In genomic region chr11:126628790-126629621, GRCh38 we compare ENCODE assay signal across 12 cellular contexts.
DNase-seq lines count a peak whose midpoint lies in the region; ATAC-seq and TF ChIP-seq lines count a peak whose summit lies in the region.
"Had no signal": no experiment of that assay in that cellular context is flagged by ENCODE, and none has a peak within 500 bp of the region (broad histone marks: within the 10 kb centered on the region; RNA-seq: fewer than 3 reads in every experiment).

No MANE protein-coding gene starts in this region.

- no peak for ATAC-seq in HG02970 (IDR thresholded peaks at IDR 0.05; ENCODE audit: low FRiP score, unreplicated experiment)

- TF ChIP-seq CTCF in foreskin fibroblast (IDR thresholded peaks at IDR 0.05; ENCODE audit: low read depth, low read length): peak; percentile 65
- TF ChIP-seq CTCF in coronary artery (IDR thresholded peaks at IDR 0.05): no peak

- no peak overlapping the region for H3K4me3 ChIP-seq in foreskin fibroblast (ENCODE audit: low read depth in 1 of 2, low read length in 2 of 2)
- H3K4me3 ChIP-seq in coronary artery: no peak overlapping the region
- H3K4me3 ChIP-seq: transverse colon had no signal

- H3K27ac ChIP-seq in coronary artery: no peak overlapping the region
- H3K27ac ChIP-seq: transverse colon had no signal

- peak; percentile 95 for DNase-seq in GM04504 (ENCODE audit: low read depth)
- peak; percentile 85 to 92 for DNase-seq in NCI-H524 (lab: John Stamatoyannopoulos, UW)
- DNase-seq in foreskin fibroblast: peak; percentile 82 to 88
- DNase-seq in putamen (ENCODE audit: low spot score): peak; percentile 92
- DNase-seq in NOMO-1 (lab: John Stamatoyannopoulos, UW; ENCODE audit: unreplicated experiment in 2 of 2): no peak
- no peak for DNase-seq in coronary artery (ENCODE audit: low spot score)
- no peak for DNase-seq in activated gamma-delta T cell treated with Interleukin-2 at 50 U/mL for 16 hours
- DNase-seq: activated naive CD4-positive, alpha-beta T cell treated with Interleukin-2 at 50 U/mL for 16 hours; effector CD8-positive, alpha-beta T cell; GOT3; transverse colon had no signal

Comparison
In these comparisons a context has a peak if more than half of its experiments do, and no peak if none do; other contexts are left out.
1. DNase-seq: peak in GM04504 (single experiment), NCI-H524 (2 of 2), foreskin fibroblast (2 of 2) and putamen (single experiment); none in NOMO-1 (0 of 2), coronary artery (single experiment) and activated gamma-delta T cell treated with Interleukin-2 at 50 U/mL for 16 hours (single experiment).